ENCODE assay signal across 1 cellular context in the genomic region with DNA sequence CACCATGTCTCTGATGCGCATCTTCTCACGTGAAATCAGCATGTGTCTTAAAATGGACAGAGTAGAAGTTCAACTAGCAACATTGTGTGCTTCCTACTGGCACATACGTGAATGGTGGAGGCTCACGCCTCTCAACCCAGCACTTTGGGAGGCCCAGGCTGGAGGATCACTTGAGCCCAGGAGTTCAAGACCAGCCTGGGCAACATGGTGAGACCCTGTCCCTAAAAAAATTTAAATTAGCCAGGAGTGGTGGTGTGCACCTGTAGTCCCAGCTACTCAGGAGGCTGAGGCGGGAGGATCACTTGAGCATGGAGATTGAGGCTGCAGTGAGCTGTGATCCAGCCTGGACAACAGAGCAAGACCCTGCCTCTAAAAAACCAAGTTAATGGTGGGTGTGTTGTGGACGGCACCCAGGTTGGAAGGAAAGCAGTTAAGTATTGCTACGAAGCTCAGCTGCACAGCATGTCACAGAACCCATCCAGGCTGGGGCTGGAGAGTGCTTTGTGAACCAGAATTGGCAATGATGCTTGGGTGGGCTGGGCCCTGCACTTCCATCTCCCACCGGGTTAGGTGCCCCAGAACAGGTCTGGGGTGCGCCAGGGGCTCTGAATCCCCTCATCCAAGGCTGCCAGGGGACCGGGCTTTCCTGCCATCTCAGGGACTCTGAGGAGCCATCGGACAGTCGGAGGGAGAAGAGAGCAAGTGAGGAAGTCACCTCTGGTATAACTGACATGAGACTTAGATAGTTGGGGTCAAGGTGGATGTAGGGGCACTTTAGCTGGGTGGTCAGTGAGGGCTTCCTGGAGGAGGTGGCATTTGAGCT.
A peak's percentile ranks its signal among the peaks of the same experiment; 100 is the strongest.
TF ChIP-seq lines count a peak whose summit lies in the region.

No MANE protein-coding gene starts in this region.

TF ChIP-seq in HepG2, 621 proteins besides CTCF, POLR2A, EP300 and RAD21 (continues in another document):
- TF ChIP-seq ZNF460 (CRISPR knock-in tag; IDR thresholded peaks at IDR 0.05; ENCODE audit: borderline replicate concordance) (0 out of 2 replicates have a peak, but pooled peaks have one; percentile 34), SALL2 (CRISPR knock-in tag; IDR thresholded peaks at IDR 0.05) (peak; percentile 64; the same call in 1 of the 2 replicates), ZNF589 (CRISPR knock-in tag; conservative IDR thresholded peaks at IDR 0.05) (no peak), TBL1XR1 (IDR thresholded peaks at IDR 0.05; ENCODE audit: borderline replicate concordance, low read length, partially characterized antibody) (no peak), ZNF629 (CRISPR knock-in tag; conservative IDR thresholded peaks at IDR 0.05) (peak; percentile 16; the same call in 1 of the 2 replicates), MIER3 (CRISPR knock-in tag; IDR thresholded peaks at IDR 0.05; ENCODE audit: borderline replicate concordance) (no peak), ZFP82 (CRISPR knock-in tag; IDR thresholded peaks at IDR 0.05; ENCODE audit: borderline replicate concordance) (no peak), ZNF772 (CRISPR knock-in tag; IDR thresholded peaks at IDR 0.05) (0 out of 2 replicates have a peak, but pooled peaks have one; percentile 5), ZNF432 (CRISPR knock-in tag; IDR thresholded peaks at IDR 0.05; ENCODE audit: borderline replicate concordance) (no peak), ZNF451 (CRISPR knock-in tag; IDR thresholded peaks at IDR 0.05) (no peak), ZNF180 (CRISPR knock-in tag; IDR thresholded peaks at IDR 0.05; ENCODE audit: borderline replicate concordance, low read depth) (no peak), ZBTB42 (CRISPR knock-in tag; IDR thresholded peaks at IDR 0.05) (no peak), ZNF253 (CRISPR knock-in tag; IDR thresholded peaks at IDR 0.05; ENCODE audit: borderline replicate concordance) (no peak), ZNF776 (CRISPR knock-in tag; IDR thresholded peaks at IDR 0.05) (no peak), ATM (IDR thresholded peaks at IDR 0.05; ENCODE audit: borderline replicate concordance) (no peak), ZNF530 (CRISPR knock-in tag; IDR thresholded peaks at IDR 0.05; ENCODE audit: low read depth) (no peak), SMC3 (IDR thresholded peaks at IDR 0.05; ENCODE audit: low read length) (no peak; the same call in 1 of the 2 replicates), ZNF781 (CRISPR knock-in tag; IDR thresholded peaks at IDR 0.05; ENCODE audit: borderline replicate concordance, not compliant biosample characterization) (peak; percentile 68), RXRA (CRISPR knock-in tag; IDR thresholded peaks at IDR 0.05) (no peak), ZNF549 (CRISPR knock-in tag; IDR thresholded peaks at IDR 0.05) (no peak), LCORL (IDR thresholded peaks at IDR 0.05) (no peak), LCORL (CRISPR knock-in tag; IDR thresholded peaks at IDR 0.05) (no peak), ZNF431 (CRISPR knock-in tag; IDR thresholded peaks at IDR 0.05; ENCODE audit: borderline replicate concordance, low read depth) (0 out of 2 replicates have a peak, but pooled peaks have one; percentile 2), ADNP (CRISPR knock-in tag; IDR thresholded peaks at IDR 0.05) (peak; percentile 97), ZMAT3 (CRISPR knock-in tag; conservative IDR thresholded peaks at IDR 0.05) (0 out of 2 replicates have a peak, but pooled peaks have one; percentile 56), FOXO1 (CRISPR knock-in tag; IDR thresholded peaks at IDR 0.05) (no peak), SPEN (CRISPR knock-in tag; IDR thresholded peaks at IDR 0.05; ENCODE audit: low read depth) (no peak), JUND (CRISPR knock-in tag; IDR thresholded peaks at IDR 0.05) (no peak), PHF20 (CRISPR knock-in tag; IDR thresholded peaks at IDR 0.05) (no peak; the same call in 1 of the 2 replicates), ZNF484 (CRISPR knock-in tag; IDR thresholded peaks at IDR 0.05; ENCODE audit: borderline replicate concordance, low read depth) (no peak), ZNF232 (CRISPR knock-in tag; IDR thresholded peaks at IDR 0.05; ENCODE audit: borderline replicate concordance) (0 out of 2 replicates have a peak, but pooled peaks have one; percentile 49), KDM6A (CRISPR knock-in tag; IDR thresholded peaks at IDR 0.05; ENCODE audit: low read depth) (no peak)
- TF ChIP-seq, protein P1, sequence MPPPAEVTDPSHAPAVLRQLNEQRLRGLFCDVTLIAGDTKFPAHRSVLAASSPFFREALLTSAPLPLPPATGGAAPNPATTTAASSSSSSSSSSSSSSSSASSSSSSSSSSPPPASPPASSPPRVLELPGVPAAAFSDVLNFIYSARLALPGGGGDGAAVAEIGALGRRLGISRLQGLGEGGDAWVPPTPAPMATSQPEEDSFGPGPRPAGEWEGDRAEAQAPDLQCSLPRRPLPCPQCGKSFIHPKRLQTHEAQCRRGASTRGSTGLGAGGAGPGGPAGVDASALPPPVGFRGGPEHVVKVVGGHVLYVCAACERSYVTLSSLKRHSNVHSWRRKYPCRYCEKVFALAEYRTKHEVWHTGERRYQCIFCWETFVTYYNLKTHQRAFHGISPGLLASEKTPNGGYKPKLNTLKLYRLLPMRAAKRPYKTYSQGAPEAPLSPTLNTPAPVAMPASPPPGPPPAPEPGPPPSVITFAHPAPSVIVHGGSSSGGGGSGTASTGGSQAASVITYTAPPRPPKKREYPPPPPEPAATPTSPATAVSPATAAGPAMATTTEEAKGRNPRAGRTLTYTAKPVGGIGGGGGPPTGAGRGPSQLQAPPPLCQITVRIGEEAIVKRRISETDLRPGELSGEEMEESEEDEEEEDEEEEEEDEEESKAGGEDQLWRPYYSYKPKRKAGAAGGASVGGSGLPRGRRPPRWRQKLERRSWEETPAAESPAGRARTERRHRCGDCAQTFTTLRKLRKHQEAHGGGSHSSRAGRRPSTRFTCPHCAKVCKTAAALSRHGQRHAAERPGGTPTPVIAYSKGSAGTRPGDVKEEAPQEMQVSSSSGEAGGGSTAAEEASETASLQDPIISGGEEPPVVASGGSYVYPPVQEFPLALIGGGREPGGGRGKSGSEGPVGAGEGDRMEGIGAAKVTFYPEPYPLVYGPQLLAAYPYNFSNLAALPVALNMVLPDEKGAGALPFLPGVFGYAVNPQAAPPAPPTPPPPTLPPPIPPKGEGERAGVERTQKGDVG (CRISPR knock-in tag; IDR thresholded peaks at IDR 0.05; ENCODE audit: borderline replicate concordance): no peak
- TF ChIP-seq, protein P2, sequence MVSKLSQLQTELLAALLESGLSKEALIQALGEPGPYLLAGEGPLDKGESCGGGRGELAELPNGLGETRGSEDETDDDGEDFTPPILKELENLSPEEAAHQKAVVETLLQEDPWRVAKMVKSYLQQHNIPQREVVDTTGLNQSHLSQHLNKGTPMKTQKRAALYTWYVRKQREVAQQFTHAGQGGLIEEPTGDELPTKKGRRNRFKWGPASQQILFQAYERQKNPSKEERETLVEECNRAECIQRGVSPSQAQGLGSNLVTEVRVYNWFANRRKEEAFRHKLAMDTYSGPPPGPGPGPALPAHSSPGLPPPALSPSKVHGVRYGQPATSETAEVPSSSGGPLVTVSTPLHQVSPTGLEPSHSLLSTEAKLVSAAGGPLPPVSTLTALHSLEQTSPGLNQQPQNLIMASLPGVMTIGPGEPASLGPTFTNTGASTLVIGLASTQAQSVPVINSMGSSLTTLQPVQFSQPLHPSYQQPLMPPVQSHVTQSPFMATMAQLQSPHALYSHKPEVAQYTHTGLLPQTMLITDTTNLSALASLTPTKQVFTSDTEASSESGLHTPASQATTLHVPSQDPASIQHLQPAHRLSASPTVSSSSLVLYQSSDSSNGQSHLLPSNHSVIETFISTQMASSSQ (IDR thresholded peaks at IDR 0.05; ENCODE audit: low read depth): no peak
- TF ChIP-seq, protein P2 (CRISPR knock-in tag; IDR thresholded peaks at IDR 0.05; ENCODE audit: borderline replicate concordance): no peak
- TF ChIP-seq, protein P3, sequence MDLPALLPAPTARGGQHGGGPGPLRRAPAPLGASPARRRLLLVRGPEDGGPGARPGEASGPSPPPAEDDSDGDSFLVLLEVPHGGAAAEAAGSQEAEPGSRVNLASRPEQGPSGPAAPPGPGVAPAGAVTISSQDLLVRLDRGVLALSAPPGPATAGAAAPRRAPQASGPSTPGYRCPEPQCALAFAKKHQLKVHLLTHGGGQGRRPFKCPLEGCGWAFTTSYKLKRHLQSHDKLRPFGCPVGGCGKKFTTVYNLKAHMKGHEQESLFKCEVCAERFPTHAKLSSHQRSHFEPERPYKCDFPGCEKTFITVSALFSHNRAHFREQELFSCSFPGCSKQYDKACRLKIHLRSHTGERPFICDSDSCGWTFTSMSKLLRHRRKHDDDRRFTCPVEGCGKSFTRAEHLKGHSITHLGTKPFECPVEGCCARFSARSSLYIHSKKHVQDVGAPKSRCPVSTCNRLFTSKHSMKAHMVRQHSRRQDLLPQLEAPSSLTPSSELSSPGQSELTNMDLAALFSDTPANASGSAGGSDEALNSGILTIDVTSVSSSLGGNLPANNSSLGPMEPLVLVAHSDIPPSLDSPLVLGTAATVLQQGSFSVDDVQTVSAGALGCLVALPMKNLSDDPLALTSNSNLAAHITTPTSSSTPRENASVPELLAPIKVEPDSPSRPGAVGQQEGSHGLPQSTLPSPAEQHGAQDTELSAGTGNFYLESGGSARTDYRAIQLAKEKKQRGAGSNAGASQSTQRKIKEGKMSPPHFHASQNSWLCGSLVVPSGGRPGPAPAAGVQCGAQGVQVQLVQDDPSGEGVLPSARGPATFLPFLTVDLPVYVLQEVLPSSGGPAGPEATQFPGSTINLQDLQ (CRISPR knock-in tag; IDR thresholded peaks at IDR 0.05): 0 out of 2 replicates have a peak, but pooled peaks have one; percentile 48
- TF ChIP-seq, protein P4, sequence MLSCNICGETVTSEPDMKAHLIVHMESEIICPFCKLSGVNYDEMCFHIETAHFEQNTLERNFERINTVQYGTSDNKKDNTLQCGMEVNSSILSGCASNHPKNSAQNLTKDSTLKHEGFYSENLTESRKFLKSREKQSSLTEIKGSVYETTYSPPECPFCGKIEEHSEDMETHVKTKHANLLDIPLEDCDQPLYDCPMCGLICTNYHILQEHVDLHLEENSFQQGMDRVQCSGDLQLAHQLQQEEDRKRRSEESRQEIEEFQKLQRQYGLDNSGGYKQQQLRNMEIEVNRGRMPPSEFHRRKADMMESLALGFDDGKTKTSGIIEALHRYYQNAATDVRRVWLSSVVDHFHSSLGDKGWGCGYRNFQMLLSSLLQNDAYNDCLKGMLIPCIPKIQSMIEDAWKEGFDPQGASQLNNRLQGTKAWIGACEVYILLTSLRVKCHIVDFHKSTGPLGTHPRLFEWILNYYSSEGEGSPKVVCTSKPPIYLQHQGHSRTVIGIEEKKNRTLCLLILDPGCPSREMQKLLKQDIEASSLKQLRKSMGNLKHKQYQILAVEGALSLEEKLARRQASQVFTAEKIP (CRISPR knock-in tag; IDR thresholded peaks at IDR 0.05; ENCODE audit: borderline replicate concordance): no peak
- TF ChIP-seq, protein P5, sequence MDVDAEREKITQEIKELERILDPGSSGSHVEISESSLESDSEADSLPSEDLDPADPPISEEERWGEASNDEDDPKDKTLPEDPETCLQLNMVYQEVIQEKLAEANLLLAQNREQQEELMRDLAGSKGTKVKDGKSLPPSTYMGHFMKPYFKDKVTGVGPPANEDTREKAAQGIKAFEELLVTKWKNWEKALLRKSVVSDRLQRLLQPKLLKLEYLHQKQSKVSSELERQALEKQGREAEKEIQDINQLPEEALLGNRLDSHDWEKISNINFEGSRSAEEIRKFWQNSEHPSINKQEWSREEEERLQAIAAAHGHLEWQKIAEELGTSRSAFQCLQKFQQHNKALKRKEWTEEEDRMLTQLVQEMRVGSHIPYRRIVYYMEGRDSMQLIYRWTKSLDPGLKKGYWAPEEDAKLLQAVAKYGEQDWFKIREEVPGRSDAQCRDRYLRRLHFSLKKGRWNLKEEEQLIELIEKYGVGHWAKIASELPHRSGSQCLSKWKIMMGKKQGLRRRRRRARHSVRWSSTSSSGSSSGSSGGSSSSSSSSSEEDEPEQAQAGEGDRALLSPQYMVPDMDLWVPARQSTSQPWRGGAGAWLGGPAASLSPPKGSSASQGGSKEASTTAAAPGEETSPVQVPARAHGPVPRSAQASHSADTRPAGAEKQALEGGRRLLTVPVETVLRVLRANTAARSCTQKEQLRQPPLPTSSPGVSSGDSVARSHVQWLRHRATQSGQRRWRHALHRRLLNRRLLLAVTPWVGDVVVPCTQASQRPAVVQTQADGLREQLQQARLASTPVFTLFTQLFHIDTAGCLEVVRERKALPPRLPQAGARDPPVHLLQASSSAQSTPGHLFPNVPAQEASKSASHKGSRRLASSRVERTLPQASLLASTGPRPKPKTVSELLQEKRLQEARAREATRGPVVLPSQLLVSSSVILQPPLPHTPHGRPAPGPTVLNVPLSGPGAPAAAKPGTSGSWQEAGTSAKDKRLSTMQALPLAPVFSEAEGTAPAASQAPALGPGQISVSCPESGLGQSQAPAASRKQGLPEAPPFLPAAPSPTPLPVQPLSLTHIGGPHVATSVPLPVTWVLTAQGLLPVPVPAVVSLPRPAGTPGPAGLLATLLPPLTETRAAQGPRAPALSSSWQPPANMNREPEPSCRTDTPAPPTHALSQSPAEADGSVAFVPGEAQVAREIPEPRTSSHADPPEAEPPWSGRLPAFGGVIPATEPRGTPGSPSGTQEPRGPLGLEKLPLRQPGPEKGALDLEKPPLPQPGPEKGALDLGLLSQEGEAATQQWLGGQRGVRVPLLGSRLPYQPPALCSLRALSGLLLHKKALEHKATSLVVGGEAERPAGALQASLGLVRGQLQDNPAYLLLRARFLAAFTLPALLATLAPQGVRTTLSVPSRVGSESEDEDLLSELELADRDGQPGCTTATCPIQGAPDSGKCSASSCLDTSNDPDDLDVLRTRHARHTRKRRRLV (CRISPR knock-in tag; IDR thresholded peaks at IDR 0.05): no peak
- TF ChIP-seq, protein P6, sequence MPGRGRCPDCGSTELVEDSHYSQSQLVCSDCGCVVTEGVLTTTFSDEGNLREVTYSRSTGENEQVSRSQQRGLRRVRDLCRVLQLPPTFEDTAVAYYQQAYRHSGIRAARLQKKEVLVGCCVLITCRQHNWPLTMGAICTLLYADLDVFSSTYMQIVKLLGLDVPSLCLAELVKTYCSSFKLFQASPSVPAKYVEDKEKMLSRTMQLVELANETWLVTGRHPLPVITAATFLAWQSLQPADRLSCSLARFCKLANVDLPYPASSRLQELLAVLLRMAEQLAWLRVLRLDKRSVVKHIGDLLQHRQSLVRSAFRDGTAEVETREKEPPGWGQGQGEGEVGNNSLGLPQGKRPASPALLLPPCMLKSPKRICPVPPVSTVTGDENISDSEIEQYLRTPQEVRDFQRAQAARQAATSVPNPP (CRISPR knock-in tag; IDR thresholded peaks at IDR 0.05): no peak
